Comparison of ENCODE assay signal across 16 cellular contexts in the genomic region with DNA sequence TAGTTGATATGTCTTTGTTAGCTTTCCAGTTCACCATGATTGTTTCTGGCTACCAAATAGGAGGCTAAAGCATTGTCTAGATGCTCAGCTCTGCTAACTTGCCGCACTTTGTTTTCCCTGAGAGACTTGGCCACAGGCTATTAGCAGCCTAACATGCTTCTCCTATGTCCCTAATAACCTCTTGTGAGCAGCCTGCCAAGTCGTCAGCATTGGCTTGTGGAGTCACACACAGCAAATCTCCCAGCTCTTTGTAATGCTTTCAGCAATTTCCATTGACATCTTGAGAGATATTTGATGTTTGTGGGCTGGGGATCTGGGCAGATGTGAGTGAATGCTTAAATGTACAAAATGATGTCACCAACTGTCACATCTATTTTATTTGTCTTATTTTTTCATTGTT.
"Had no signal": no experiment of that assay in that cellular context is flagged by ENCODE, and none has a peak within 500 bp of the region (broad histone marks: within the 10 kb centered on the region; RNA-seq: fewer than 3 reads in every experiment).

No MANE protein-coding gene starts in this region.

- DNase-seq: activated CD4-positive, alpha-beta T cell treated with anti-CD3 and anti-CD28 coated beads for 36 hours; activated CD4-positive, alpha-beta T cell treated with anti-CD3 and anti-CD28 coated beads, Interleukin-2, amount 50 U/mL, for 48 hours; activated gamma-delta T cell treated with Interleukin-2 at 50 U/mL for 16 hours; activated T-cell treated with anti-CD3 and anti-CD28 coated beads for 4 hours; dorsolateral prefrontal cortex; foreskin fibroblast; ovary; spleen; stimulated activated CD4-positive, alpha-beta T cell treated with anti-CD3 and anti-CD28 coated beads, Interleukin-4, amount 100 ng/mL, for 4 hours; testis; upper lobe of right lung had no signal

- H3K9me3 ChIP-seq: testis, upper lobe of right lung had no signal

- H3K27me3 ChIP-seq: dorsolateral prefrontal cortex, ovary, spleen, testis, upper lobe of right lung had no signal

- ATAC-seq: activated CD4-positive, alpha-beta T cell treated with anti-CD3 and anti-CD28 coated beads for 36 hours; activated naive CD4-positive, alpha-beta T cell treated with anti-CD3 and anti-CD28 coated beads, Interleukin-2, amount 50 U/mL, for 72 hours; sciatic nerve; stimulated activated memory B cell treated with anti-CD40 and anti-IgM and Interleukin-4, amounts not matched to agents 10 μg/mL and 1 μg/mL and 100 μg/mL, for 72 hours; WTC11 had no signal

- H3K4me3 ChIP-seq: dorsolateral prefrontal cortex, ovary, spleen, testis, upper lobe of right lung had no signal

- H3K4me1 ChIP-seq: spleen, testis, upper lobe of right lung had no signal

- H3K27ac ChIP-seq: dorsolateral prefrontal cortex, epithelial cell of prostate, ovary, testis, upper lobe of right lung had no signal

- H3K36me3 ChIP-seq: ovary had no signal
